ENCODE assay signal across 15 cellular contexts in genomic region chr7:40746841-40747556, GRCh38.
"Had no signal": no experiment of that assay in that cellular context is flagged by ENCODE, and none has a peak within 500 bp of the region (broad histone marks: within the 10 kb centered on the region; RNA-seq: fewer than 3 reads in every experiment).

No MANE protein-coding gene starts in this region.

- H3K4me1 Mint-ChIP-seq: activated naive CD4-positive, alpha-beta T cell treated with anti-CD3 and anti-CD28 coated beads, Interleukin-2, amount 50 U/mL, for 24 hours; natural killer cell; stimulated activated naive CD8-positive, alpha-beta T cell treated with anti-CD3 and anti-CD28 coated beads, Interleukin-15, amount 100 ng/mL, for 72 hours had no signal

- H3K9me3 Mint-ChIP-seq: activated naive CD4-positive, alpha-beta T cell treated with anti-CD3 and anti-CD28 coated beads, Interleukin-2, amount 50 U/mL, for 24 hours; activated T-helper 2 cell treated with anti-CD3 and anti-CD28 coated beads, Interferon-gamma antibody, Interleukin-2, Interleukin-4, amounts not matched to agents 10 μg/mL and 5 μg/mL and 100 μg/mL, durations not matched to agents 14 hours and 24 hours and 36 hours; stimulated activated naive CD8-positive, alpha-beta T cell treated with anti-CD3 and anti-CD28 coated beads, Interleukin-15, amount 100 ng/mL, for 72 hours had no signal

- DNase-seq: activated CD4-positive, alpha-beta T cell treated with anti-CD3 and anti-CD28 coated beads, Interleukin-2, amount 50 U/mL, for 1 hour; activated T-cell treated with anti-CD3 and anti-CD28 coated beads for 4 hours; left colon; natural killer cell; stimulated activated CD4-positive, alpha-beta T cell treated with anti-CD3 and anti-CD28 coated beads, Interleukin-15, amount 100 ng/mL, for 24 hours; stimulated activated CD4-positive, alpha-beta T cell treated with anti-CD3 and anti-CD28 coated beads, Interleukin-4, amount 100 ng/mL, for 24 hours; stimulated activated naive CD8-positive, alpha-beta T cell treated with anti-CD3 and anti-CD28 coated beads, Interleukin-15, amount 100 ng/mL, for 72 hours; testis had no signal

- H3K4me1 ChIP-seq: breast epithelium, esophagus muscularis mucosa, prostate gland, testis had no signal

- H3K36me3 ChIP-seq: breast epithelium, esophagus muscularis mucosa, prostate gland had no signal

- H3K27me3 ChIP-seq: breast epithelium, dorsolateral prefrontal cortex, esophagus muscularis mucosa, foreskin keratinocyte, testis had no signal

- H3K4me3 Mint-ChIP-seq: activated naive CD4-positive, alpha-beta T cell treated with anti-CD3 and anti-CD28 coated beads, Interleukin-2, amount 50 U/mL, for 24 hours; natural killer cell; stimulated activated naive CD8-positive, alpha-beta T cell treated with anti-CD3 and anti-CD28 coated beads, Interleukin-15, amount 100 ng/mL, for 72 hours had no signal

- H3K4me3 ChIP-seq: breast epithelium, esophagus muscularis mucosa, prostate gland, testis had no signal

- H3K27ac ChIP-seq: breast epithelium, dorsolateral prefrontal cortex, esophagus muscularis mucosa, prostate gland, testis had no signal

- H3K27ac Mint-ChIP-seq: activated naive CD4-positive, alpha-beta T cell treated with anti-CD3 and anti-CD28 coated beads, Interleukin-2, amount 50 U/mL, for 24 hours; activated T-helper 2 cell treated with anti-CD3 and anti-CD28 coated beads, Interferon-gamma antibody, Interleukin-2, Interleukin-4, amounts not matched to agents 10 μg/mL and 5 μg/mL and 100 μg/mL, durations not matched to agents 14 hours and 24 hours and 36 hours; natural killer cell; stimulated activated naive CD8-positive, alpha-beta T cell treated with anti-CD3 and anti-CD28 coated beads, Interleukin-15, amount 100 ng/mL, for 72 hours had no signal

- ATAC-seq: foreskin keratinocyte; left colon; natural killer cell; stimulated activated naive CD8-positive, alpha-beta T cell treated with anti-CD3 and anti-CD28 coated beads, Interleukin-15, amount 100 ng/mL, for 72 hours had no signal

- H3K9me3 ChIP-seq: breast epithelium, esophagus muscularis mucosa, prostate gland, testis had no signal

- H3K27me3 Mint-ChIP-seq: activated naive CD4-positive, alpha-beta T cell treated with anti-CD3 and anti-CD28 coated beads, Interleukin-2, amount 50 U/mL, for 24 hours; stimulated activated naive CD8-positive, alpha-beta T cell treated with anti-CD3 and anti-CD28 coated beads, Interleukin-15, amount 100 ng/mL, for 72 hours had no signal

- H3K36me3 Mint-ChIP-seq: natural killer cell had no signal
